Comparison of ENCODE assay signal across 8 cellular contexts in the genomic region with DNA sequence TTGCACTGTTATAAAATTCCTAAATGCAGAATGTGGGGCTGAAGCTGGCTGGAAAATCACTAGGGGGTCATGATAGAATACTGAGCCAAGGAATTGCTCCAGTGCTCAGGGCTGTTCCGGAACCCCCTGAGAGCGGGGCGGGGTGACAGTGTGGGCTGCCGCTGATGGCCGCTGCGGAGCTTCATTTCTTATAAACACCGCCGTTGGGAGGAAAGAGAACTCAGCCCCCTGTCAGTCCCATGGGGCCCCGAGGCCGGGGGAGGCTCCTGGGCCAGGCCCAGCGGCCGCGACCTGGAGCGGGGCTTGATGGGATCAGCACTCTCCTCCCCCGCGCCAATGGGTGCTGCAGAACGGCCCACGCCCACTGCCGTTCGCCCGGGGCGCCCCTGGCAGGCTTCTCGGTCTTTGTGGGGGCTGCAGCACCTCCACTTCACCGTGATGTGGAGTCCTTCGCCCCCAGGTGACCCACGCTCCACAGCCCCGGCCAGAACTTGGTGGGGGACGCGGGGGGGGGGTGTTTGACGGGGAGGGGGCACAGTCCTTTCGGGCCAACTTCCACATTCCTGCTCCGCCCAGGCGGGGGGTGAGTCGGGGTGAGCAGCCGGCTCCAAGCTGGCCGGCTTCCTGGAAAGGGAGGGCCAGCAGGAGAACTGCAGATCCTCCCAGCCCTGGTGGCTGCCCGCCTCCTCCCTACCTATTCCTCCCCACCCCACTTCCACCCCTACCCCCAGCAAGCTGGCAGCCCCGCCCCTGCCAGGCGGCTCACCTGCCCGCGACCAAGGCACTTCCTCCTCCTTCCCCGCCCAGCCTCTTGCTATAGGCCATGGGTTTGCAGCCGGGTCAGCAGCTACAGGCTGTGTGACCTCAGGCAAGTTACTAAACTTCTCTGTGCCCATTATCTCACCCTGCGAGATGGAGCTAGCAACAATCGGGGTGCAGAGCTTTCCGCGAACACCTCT. TPM values are rescaled to one million over a fixed set of nuclear protein-coding genes. Genes with fewer than 3 reads are reported as not detected.
DNase-seq lines count a peak whose midpoint lies in the region; ATAC-seq and TF ChIP-seq lines count a peak whose summit lies in the region.

No MANE protein-coding gene starts in this region.

- CTCF ChIA-PET in AG04450 (lab: Charles Lee): interaction anchor here (0.6 to 11.9 kb wide), 9 partner anchors 30 to 449 kb away, joined by 3 to 209 read pairs (median 3); no protein-coding TSS in a partner anchor

- H3K4me3 Mint-ChIP-seq in chondrocyte (ENCODE audit: unreplicated experiment): peak overlapping the region; percentile 77

- H3K27ac Mint-ChIP-seq in chondrocyte (ENCODE audit: unreplicated experiment): peak overlapping the region; percentile 92

- no peak; the same call in 1 of the 2 replicates for TF ChIP-seq CTCF in AG04450 (IDR thresholded peaks at IDR 0.05; ENCODE audit: low read depth, low read length)
- TF ChIP-seq CTCF in chondrocyte (IDR thresholded peaks at IDR 0.05): peak; percentile 38

- ATAC-seq in GM18909 (IDR thresholded peaks at IDR 0.05; ENCODE audit: poor library complexity, unreplicated experiment): peak; percentile 53
- peak; percentile 43 for ATAC-seq in HG03159 (IDR thresholded peaks at IDR 0.05; ENCODE audit: unreplicated experiment)

- POLR2A ChIA-PET in AG04450 (lab: Yijun Ruan, JAX): interaction anchor here (0.7 to 3.9 kb wide), 13 partner anchors 10 to 271 kb away, joined by 3 to 45 read pairs (median 5); no protein-coding TSS in a partner anchor

- H3K4me3 ChIP-seq in AG04450 (ENCODE audit: low read depth, low read length): peak overlapping the region; percentile 74

- no peaks in the 10 kb centered on the region for H3K9me3 ChIP-seq in AG04450 (ENCODE audit: control insufficient read depth, insufficient read depth, low read length)

- DNase-seq in AG04450 (ENCODE audit: low read depth, low spot score) (peak; percentile 60), NCI-H226 (peak; percentile 95), chondrocyte (ENCODE audit: low spot score) (no peak), kidney glomerular epithelial cell (lab: John Stamatoyannopoulos, UW) (peak; percentile 89)
- peak; percentile 83 for DNase-seq in activated CD4-positive, alpha-beta T cell treated with anti-CD3 and anti-CD28 coated beads for 1 hour
- peak; percentile 67 to 74 for DNase-seq in stimulated activated CD4-positive, alpha-beta T cell treated with anti-CD3 and anti-CD28 coated beads, Interleukin-1b, Interleukin-23, amount 100 ng/mL, for 1 hour (ENCODE audit: low read depth in 2 of 2)

- H3K27ac ChIP-seq in AG04450 (ENCODE audit: low read depth, low read length): peak overlapping the region; percentile 97

- no peaks in the 10 kb centered on the region for H3K27me3 ChIP-seq in AG04450 (ENCODE audit: control insufficient read depth, insufficient read depth, low read length)

- H3K27me3 Mint-ChIP-seq in chondrocyte (ENCODE audit: low read depth): no peaks in the 10 kb centered on the region

- H3K9me3 Mint-ChIP-seq in chondrocyte (ENCODE audit: low read depth): no peaks in the 10 kb centered on the region

- no peaks in the 10 kb centered on the region for H3K36me3 Mint-ChIP-seq in chondrocyte (ENCODE audit: low read depth)

- H3K4me1 Mint-ChIP-seq in chondrocyte (ENCODE audit: low read depth): peaks cover 43% of the 10 kb centered on the region

RNA-seq across cellular contexts. Expression of a gene that starts 5.4 kb away (rescaled TPM):
- 22.6 and 30.0 TPM in 2 replicates for polyA plus RNA-seq in AG04450 (2011; rRNA removed)
- polyA minus RNA-seq in AG04450 (2011; rRNA and poly(A)+ RNA removed): 47.8 and 59.2 TPM in 2 replicates
- total RNA-seq in chondrocyte: 10.8 to 17.8 TPM (median 16.3 TPM) in 3 replicates

RNA-seq across cellular contexts. Expression of a gene that starts 47.4 kb away (rescaled TPM):
- not detected in 2 replicates for polyA plus RNA-seq in AG04450 (2011; rRNA removed)
- polyA minus RNA-seq in AG04450 (2011; rRNA and poly(A)+ RNA removed): not detected in 2 replicates
- not detected in 3 replicates for total RNA-seq in chondrocyte
